ENCODE assay signal across 8 cellular contexts in the genomic region with DNA sequence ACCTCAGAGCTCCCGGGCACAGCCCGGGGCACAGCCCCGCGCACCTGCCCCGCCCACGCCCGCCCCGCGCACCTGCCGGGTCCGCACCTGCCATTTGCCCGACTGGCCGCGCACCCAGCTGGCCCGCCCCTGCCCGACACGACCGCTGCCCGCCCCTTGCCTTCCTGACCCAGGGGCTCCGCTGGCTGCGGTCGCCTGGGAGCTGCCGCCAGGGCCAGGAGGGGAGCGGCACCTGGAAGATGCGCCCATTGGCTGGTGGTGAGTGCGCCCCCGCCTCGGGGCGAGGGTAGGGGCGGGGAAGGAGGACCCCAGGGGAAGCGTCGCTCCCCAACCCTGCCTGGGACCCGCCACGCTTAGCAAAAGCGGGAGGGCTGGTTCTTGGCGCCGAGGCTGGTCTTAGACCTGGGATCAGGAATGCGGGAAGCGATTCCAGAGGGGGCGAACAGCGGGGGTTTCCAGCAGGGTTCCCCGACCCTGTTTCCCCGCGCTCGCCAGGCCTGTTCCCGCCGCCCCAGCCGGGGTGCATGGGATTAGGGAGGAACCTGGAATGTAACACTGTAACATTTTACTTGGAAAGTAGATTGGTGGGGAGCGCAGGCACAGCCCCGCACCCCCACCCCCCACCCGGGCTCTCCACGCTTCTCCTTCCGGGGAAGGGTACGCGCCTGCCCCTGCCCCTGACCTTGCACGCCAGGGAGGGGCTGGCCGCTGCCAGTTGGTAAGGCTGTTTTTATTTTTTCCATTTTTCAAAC. TPM values are rescaled to one million over a fixed set of nuclear protein-coding genes. Genes with fewer than 3 reads are reported as not detected.
DNase-seq lines count a peak whose midpoint lies in the region; ATAC-seq and TF ChIP-seq lines count a peak whose summit lies in the region.
"Had no signal": no experiment of that assay in that cellular context is flagged by ENCODE, and none has a peak within 500 bp of the region (broad histone marks: within the 10 kb centered on the region; RNA-seq: fewer than 3 reads in every experiment).

A gene with protein sequence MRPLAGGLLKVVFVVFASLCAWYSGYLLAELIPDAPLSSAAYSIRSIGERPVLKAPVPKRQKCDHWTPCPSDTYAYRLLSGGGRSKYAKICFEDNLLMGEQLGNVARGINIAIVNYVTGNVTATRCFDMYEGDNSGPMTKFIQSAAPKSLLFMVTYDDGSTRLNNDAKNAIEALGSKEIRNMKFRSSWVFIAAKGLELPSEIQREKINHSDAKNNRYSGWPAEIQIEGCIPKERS (plus strand): TSS at position 161 of the 752 bp plus-strand sequence. CDS start 79 bp downstream, at position 240.

- ATAC-seq in left lobe of liver: peak; percentile 41
- ATAC-seq in GM18511 (IDR thresholded peaks at IDR 0.05; ENCODE audit: unreplicated experiment): no peak

- H3K36me3 ChIP-seq in subcutaneous abdominal adipose tissue (ENCODE audit: control insufficient read depth in 5 of 5, insufficient read depth in 5 of 5, low read length in 5 of 5): no peaks in the 10 kb centered on the region

- DNase-seq in NCI-H146 (lab: John Stamatoyannopoulos, UW) (peak; percentile 92), left lobe of liver (ENCODE audit: low spot score) (no peak), HK-2 (ENCODE audit: unreplicated experiment) (no peak), midbrain (lab: John Stamatoyannopoulos, UW) (no peak)

- TF ChIP-seq CTCF in VCaP (conservative IDR thresholded peaks at IDR 0.05): no peak

- peaks cover 11 to 28% (median 16%) of the 10 kb centered on the region in 5 donors for H3K27me3 ChIP-seq in subcutaneous abdominal adipose tissue (ENCODE audit: control insufficient read depth in 5 of 5, insufficient read depth in 4 of 5, low read length in 5 of 5)

- H3K27ac ChIP-seq in VCaP (peak within 1 kb of the TSS; percentile 81), subcutaneous abdominal adipose tissue (ENCODE audit: low read depth, low read length) (no peak within 1 kb of the TSS)

- peaks cover 0 to 15% (median 11%) of the 10 kb centered on the region in 5 donors for H3K4me1 ChIP-seq in subcutaneous abdominal adipose tissue (ENCODE audit: control insufficient read depth in 5 of 5, insufficient read depth in 5 of 5, low read length in 5 of 5)

- peak within 1 kb of the TSS; percentile 8 to 60 (median 31) for H3K4me3 ChIP-seq in subcutaneous abdominal adipose tissue (ENCODE audit: low read depth in 1 of 5, low read length in 5 of 5)

- peak within 1 kb of the TSS in 1 of 5 donors; percentile 15 for H3K9ac ChIP-seq in subcutaneous abdominal adipose tissue (ENCODE audit: low read length in 5 of 5)

- no peaks in the 10 kb centered on the region for H3K9me3 ChIP-seq in subcutaneous abdominal adipose tissue (ENCODE audit: control insufficient read depth in 5 of 5, low read length in 5 of 5)

RNA-seq across cellular contexts. Expression of the gene that starts here (rescaled TPM):
- 0.91 TPM for total RNA-seq in left lobe of liver
- total RNA-seq: osteocyte had no signal

Comparison
In these comparisons a context has a peak if more than half of its experiments do, and no peak if none do; other contexts are left out.
1. Peak in ATAC-seq in left lobe of liver; RNA of the gene not detected or under 1 TPM.